Comparison of ENCODE assay signal across 8 cellular contexts in genomic region chr16:81632392-81633146, GRCh38.
DNase-seq lines count a peak whose midpoint lies in the region; ATAC-seq and TF ChIP-seq lines count a peak whose summit lies in the region.

No MANE protein-coding gene starts in this region.

- CTCF ChIA-PET in RWPE1 (lab: Yijun Ruan, JAX) (interaction anchor here (0.5 kb wide), 1 partner anchor 10 kb away, joined by 3 read pairs; no protein-coding TSS in a partner anchor), OCI-LY7 (lab: Charles Lee; ENCODE audit: unreplicated experiment) (no interaction called here)

- no peak overlapping the region for H2AFZ ChIP-seq in OCI-LY7 (ENCODE audit: low read length)

- H3K9me2 ChIP-seq in OCI-LY7 (ENCODE audit: insufficient read depth, low read length) = no peaks in the 10 kb centered on the region

- H3K4me2 ChIP-seq in OCI-LY7 (ENCODE audit: low read length) = no peak overlapping the region

- H3K9me3 Mint-ChIP-seq in CD4-positive, CD25-positive, alpha-beta regulatory T cell = no peaks in the 10 kb centered on the region

- H3K4me3 ChIP-seq in CD4-positive, CD25-positive, alpha-beta regulatory T cell (ENCODE audit: low read depth, low read length) = peak overlapping the region; percentile 7
- H3K4me3 ChIP-seq in OCI-LY7 (ENCODE audit: low read depth, low read length, poor library complexity, severe bottlenecking) = no peak overlapping the region

- H3K4me1 Mint-ChIP-seq in CD4-positive, CD25-positive, alpha-beta regulatory T cell = peaks cover 4 to 53% (median 29%) of the 10 kb centered on the region in 4 donors

- DNase-seq in CD4-positive, CD25-positive, alpha-beta regulatory T cell = peak; percentile 53 to 82 (median 68)
- peak; percentile 62 for DNase-seq in RWPE1 (ENCODE audit: low spot score)
- DNase-seq in activated T-helper 9 cell treated with anti-CD3 and anti-CD28 coated beads, Interleukin-2, amount 50 U/mL, for 16 hours (ENCODE audit: low read depth) = peak; percentile 65
- DNase-seq in kidney tubule cell (ENCODE audit: low spot score) = peak; percentile 75
- peak; percentile 64 for DNase-seq in stimulated activated CD8-positive, alpha-beta memory T cell treated with anti-CD3 and anti-CD28 coated beads, Interleukin-4, amount 100 ng/mL, for 24 hours (ENCODE audit: low read depth)
- no peak for DNase-seq in RPMI8226
- DNase-seq in OCI-LY7 (ENCODE audit: low spot score) = no peak

- peaks cover 8% of the 10 kb centered on the region for H3K36me3 Mint-ChIP-seq in CD4-positive, CD25-positive, alpha-beta regulatory T cell

- H3K79me2 ChIP-seq in OCI-LY7 (ENCODE audit: insufficient read depth, low read depth, low read length) = no peaks in the 10 kb centered on the region

- peak overlapping the region in 3 of 4 donors; percentile 53 to 72 (median 58) for H3K4me3 Mint-ChIP-seq in CD4-positive, CD25-positive, alpha-beta regulatory T cell

- ATAC-seq in CD4-positive, CD25-positive, alpha-beta regulatory T cell (ENCODE audit: low read depth in 2 of 2) = peak; percentile 91 to 95
- no peak for ATAC-seq in HG03108 (IDR thresholded peaks at IDR 0.05; ENCODE audit: unreplicated experiment)

- TF ChIP-seq CTCF in RWPE1 (conservative IDR thresholded peaks at IDR 0.05; ENCODE audit: low read depth) (no peak), OCI-LY7 (conservative IDR thresholded peaks at IDR 0.05; ENCODE audit: low read length) (no peak)

- POLR2A ChIA-PET in RWPE1 (lab: Yijun Ruan, JAX; ENCODE audit: low non-redundant PET) (no interaction called here), OCI-LY7 (lab: Charles Lee) (interaction anchor here (0.6 kb wide), 1 partner anchor 222 kb away, joined by 3 read pairs; no protein-coding TSS in a partner anchor)

- intact Hi-C loops in OCI-LY7 (cut with micrococcal nuclease; ENCODE audit: unreplicated experiment) = no loop called here

- peak overlapping the region; percentile 80 to 99 (median 86) for H3K27ac Mint-ChIP-seq in CD4-positive, CD25-positive, alpha-beta regulatory T cell

- no peaks in the 10 kb centered on the region for H3K27me3 Mint-ChIP-seq in CD4-positive, CD25-positive, alpha-beta regulatory T cell

- no peaks in the 10 kb centered on the region for H4K20me1 ChIP-seq in OCI-LY7 (ENCODE audit: insufficient read depth, low read length)

- H3K4me1 ChIP-seq in CD4-positive, CD25-positive, alpha-beta regulatory T cell (ENCODE audit: control insufficient read depth, insufficient read depth, low read length, poor library complexity, severe bottlenecking) = peaks cover 20% of the 10 kb centered on the region
- no peaks in the 10 kb centered on the region for H3K4me1 ChIP-seq in OCI-LY7 (ENCODE audit: insufficient read depth, low read length, poor library complexity, severe bottlenecking)

- peak overlapping the region; percentile 61 for H3K27ac ChIP-seq in CD4-positive, CD25-positive, alpha-beta regulatory T cell (ENCODE audit: insufficient read depth, low read length, poor library complexity, severe bottlenecking)
- H3K27ac ChIP-seq in RWPE1 = peak overlapping the region; percentile 49
- H3K27ac ChIP-seq in OCI-LY7 (ENCODE audit: low read depth, low read length, poor library complexity, severe bottlenecking) = no peak overlapping the region

- no peaks in the 10 kb centered on the region for H3K36me3 ChIP-seq in CD4-positive, CD25-positive, alpha-beta regulatory T cell (ENCODE audit: control insufficient read depth, insufficient read depth, low read length)
- no peaks in the 10 kb centered on the region for H3K36me3 ChIP-seq in OCI-LY7 (ENCODE audit: insufficient read depth, low read length)

- no TSS peak for BruUV-seq in OCI-LY7 (replicated peaks; lab: Mats Ljungman, UMichigan)

- no peaks in the 10 kb centered on the region for H3K27me3 ChIP-seq in CD4-positive, CD25-positive, alpha-beta regulatory T cell (ENCODE audit: control insufficient read depth, insufficient read depth, low read length)

- no peaks in the 10 kb centered on the region for H3K9me3 ChIP-seq in CD4-positive, CD25-positive, alpha-beta regulatory T cell (ENCODE audit: control insufficient read depth in 2 of 2, low read length in 2 of 2)
- H3K9me3 ChIP-seq in OCI-LY7 (ENCODE audit: low read length) = no peaks in the 10 kb centered on the region

Comparison
In these comparisons a context has a peak if more than half of its experiments do, and no peak if none do; other contexts are left out.
1. DNase-seq: peak in CD4-positive, CD25-positive, alpha-beta regulatory T cell (3 of 3), RWPE1 (single experiment), activated T-helper 9 cell treated with anti-CD3 and anti-CD28 coated beads, Interleukin-2, amount 50 U/mL, for 16 hours (single experiment), kidney tubule cell (single experiment) and stimulated activated CD8-positive, alpha-beta memory T cell treated with anti-CD3 and anti-CD28 coated beads, Interleukin-4, amount 100 ng/mL, for 24 hours (single experiment); none in RPMI8226 (single experiment) and OCI-LY7 (single experiment).